Comparison of ENCODE assay signal across 9 cellular contexts in the genomic region with DNA sequence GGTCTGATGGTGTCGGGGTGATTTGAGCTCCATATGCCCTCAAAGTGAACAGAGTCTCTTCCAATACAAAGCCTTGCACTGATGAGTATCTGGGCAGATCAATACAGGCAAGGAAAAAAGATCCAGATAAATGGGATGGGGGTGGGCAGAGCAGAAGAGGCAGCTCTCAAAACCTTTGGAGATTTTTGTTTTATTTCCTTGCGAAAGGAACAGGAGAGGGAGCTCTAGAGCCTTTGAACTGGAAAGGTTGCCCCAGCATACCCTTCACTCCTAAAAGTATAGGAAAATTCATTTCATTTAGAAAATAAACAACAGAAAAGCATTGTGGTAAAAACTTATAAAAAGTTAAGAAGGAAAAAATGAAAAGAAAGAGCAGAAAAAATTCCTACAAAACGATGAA. TPM values are rescaled to one million over a fixed set of nuclear protein-coding genes. Genes with fewer than 3 reads are reported as not detected.
DNase-seq lines count a peak whose midpoint lies in the region; ATAC-seq, FAIRE-seq and TF ChIP-seq lines count a peak whose summit lies in the region.
"Had no signal": no experiment of that assay in that cellular context is flagged by ENCODE, and none has a peak within 500 bp of the region (broad histone marks: within the 10 kb centered on the region; RNA-seq: fewer than 3 reads in every experiment).

No MANE protein-coding gene starts in this region.

- no peak overlapping the region for H2BK20ac ChIP-seq in H1 (ENCODE audit: low read length)

- no peaks in the 10 kb centered on the region for H3K79me2 ChIP-seq in H1 (ENCODE audit: control insufficient read depth in 1 of 2, insufficient read depth in 2 of 2, low read length in 2 of 2)

- 43% methylated on average over 3 of the region's 3 CpGs; no CpG with 5 or more reads in 1 of the 2 experiments for WGBS in H1 (ENCODE audit: extremely low coverage in 1 of 2, insufficient coverage in 1 of 2, insufficient read length in 1 of 2, insufficient replicate concordance in 2 of 2, low coverage in 1 of 2, low lambda C conversion rate in 2 of 2, missing lambda C conversion rate in 1 of 2), 2 experiments
- 45 to 46% methylated on average over 3 of the region's 3 CpGs for WGBS in tibial nerve, 2 donors

- no peak for TF ChIP-seq POLR2A in H1 (IDR thresholded peaks at IDR 0.05; ENCODE audit: control extremely low read depth in 1 of 2, low read depth in 2 of 2, low read length in 2 of 2)
- no peak for TF ChIP-seq POLR2A in tibial nerve (IDR thresholded peaks at IDR 0.05)

- no peak overlapping the region for H4K5ac ChIP-seq in H1 (ENCODE audit: insufficient read length, low read depth, low read length)

- TF ChIP-seq RAD21 in H1 (IDR thresholded peaks at IDR 0.05 in 1 of 2, conservative IDR thresholded peaks at IDR 0.05 in 1 of 2; ENCODE audit: low read depth in 2 of 2, low read length in 2 of 2): peak; percentile 66 to 69

- no peak overlapping the region for H3K9ac ChIP-seq in H1 (replicated peaks in 1 of 4; ENCODE audit: extremely low read depth in 1 of 4, low read depth in 3 of 4, low read length in 3 of 4)

- H2BK12ac ChIP-seq in H1 (ENCODE audit: low read depth, low read length): no peak overlapping the region

- no peak overlapping the region for H2BK5ac ChIP-seq in H1 (ENCODE audit: low read depth, low read length)

- H3K4me1 ChIP-seq in H1 (replicated peaks in 1 of 4; ENCODE audit: control insufficient read depth in 3 of 4, insufficient read depth in 4 of 4, low read length in 3 of 4): peaks cover 0 to 3% (median 1%) of the 10 kb centered on the region in 4 experiments; a peak in 2 of 7 replicates
- H3K4me1 ChIP-seq in tibial nerve: no peaks in the 10 kb centered on the region

- no peak overlapping the region for H3K18ac ChIP-seq in H1 (ENCODE audit: extremely low read depth, low read length)

- no peaks in the 10 kb centered on the region for H3K23me2 ChIP-seq in H1 (ENCODE audit: low read depth, low read length)

- FAIRE-seq in H1 (lab: Jason Lieb, UNC): peak; percentile 80

- no peak overlapping the region for H3K27ac ChIP-seq in H1 (ENCODE audit: low read depth, low read length)
- no peak overlapping the region for H3K27ac ChIP-seq in tibial nerve

- no peak overlapping the region for H2BK120ac ChIP-seq in H1 (replicated peaks; ENCODE audit: low read depth, low read length)

- no peak for DNase-seq in activated T-cell treated with anti-CD3 and anti-CD28 coated beads, Interleukin-2, amount 50 U/mL, for 72 hours
- no peak for DNase-seq in activated T-cell treated with anti-CD3 and anti-CD28 coated beads for 4 hours
- peak; percentile 26 for DNase-seq in NCI-H748 (lab: John Stamatoyannopoulos, UW; ENCODE audit: unreplicated experiment)
- no peak for DNase-seq in H1 (ENCODE audit: low read depth in 1 of 2, low spot score in 2 of 2)
- no peak for DNase-seq in tibial nerve (ENCODE audit: low spot score in 2 of 2)
- DNase-seq in NCI-H1048 (lab: John Stamatoyannopoulos, UW): no peak
- no peak for DNase-seq in mucosa of gallbladder (ENCODE audit: low spot score)
- DNase-seq: activated gamma-delta T cell had no signal

- POLR2A ChIA-PET in H1 (lab: Charles Lee; ENCODE audit: partially characterized antibody): no interaction called here

- H3K79me1 ChIP-seq in H1 (ENCODE audit: low read depth, low read length): no peaks in the 10 kb centered on the region

- H2BK15ac ChIP-seq in H1 (ENCODE audit: low read length): no peak overlapping the region

- H4K20me1 ChIP-seq in H1 (replicated peaks in 1 of 2; ENCODE audit: control insufficient read depth in 1 of 2, insufficient read depth in 2 of 2, low read length in 2 of 2): no peaks in the 10 kb centered on the region

- H3K27me3 ChIP-seq in H1 (replicated peaks in 1 of 4; ENCODE audit: control insufficient read depth in 3 of 4, extremely low read depth in 1 of 4, insufficient read depth in 3 of 4, low read length in 3 of 4): no peaks in the 10 kb centered on the region; a peak in 1 of 7 replicates
- no peaks in the 10 kb centered on the region for H3K27me3 ChIP-seq in tibial nerve

- peak in 2 of 3 experiments; percentile 43 to 54; a peak in 2 of 4 replicates for TF ChIP-seq CTCF in H1 (IDR thresholded peaks at IDR 0.05; ENCODE audit: control extremely low read depth in 1 of 3, insufficient read depth in 1 of 3, low read depth in 1 of 3, low read length in 3 of 3)
- peak in 3 of 5 experiments; percentile 5 to 19 (median 9) for TF ChIP-seq CTCF in tibial nerve (IDR thresholded peaks at IDR 0.05)

- no peak overlapping the region for H4K8ac ChIP-seq in H1 (ENCODE audit: extremely low read depth, insufficient read depth, low read length)

- TF ChIP-seq EP300 in H1 (IDR thresholded peaks at IDR 0.05; ENCODE audit: borderline replicate concordance in 1 of 2, low read depth in 2 of 2, low read length in 2 of 2): no peak
- TF ChIP-seq EP300 in tibial nerve (IDR thresholded peaks at IDR 0.05): no peak

- H3K9me3 Mint-ChIP-seq in activated T-cell treated with anti-CD3 and anti-CD28 coated beads, Interleukin-2, amount 50 U/mL, for 72 hours: no peaks in the 10 kb centered on the region

- H4K91ac ChIP-seq in H1 (replicated peaks; ENCODE audit: insufficient read length, low read length): no peak overlapping the region

- H3K27me3 Mint-ChIP-seq in activated T-cell treated with anti-CD3 and anti-CD28 coated beads, Interleukin-2, amount 50 U/mL, for 72 hours (ENCODE audit: low read depth): peaks cover 10% of the 10 kb centered on the region

- CTCF ChIA-PET in H1 (lab: Charles Lee; ENCODE audit: partially characterized antibody): interaction anchor here (0.7 to 2.8 kb wide), 54 partner anchors 9 to 450 kb away, joined by 3 to 21 read pairs (median 4); no protein-coding TSS in a partner anchor

- peak overlapping the region; percentile 78 for H3K27ac Mint-ChIP-seq in activated T-cell treated with anti-CD3 and anti-CD28 coated beads, Interleukin-2, amount 50 U/mL, for 72 hours

- no peak overlapping the region for H3K4me3 Mint-ChIP-seq in activated T-cell treated with anti-CD3 and anti-CD28 coated beads, Interleukin-2, amount 50 U/mL, for 72 hours

- H3K36me3 ChIP-seq in H1 (ENCODE audit: control insufficient read depth in 2 of 4, insufficient read depth in 4 of 4, low read length in 3 of 4) (no peaks in the 10 kb centered on the region), tibial nerve (no peaks in the 10 kb centered on the region)

- H3K4me1 Mint-ChIP-seq in activated T-cell treated with anti-CD3 and anti-CD28 coated beads, Interleukin-2, amount 50 U/mL, for 72 hours (ENCODE audit: low read depth): no peaks in the 10 kb centered on the region

- no peak overlapping the region for H3K14ac ChIP-seq in H1 (ENCODE audit: insufficient read length)

- H3K4ac ChIP-seq in H1 (replicated peaks; ENCODE audit: insufficient read length, low read depth, low read length): no peak overlapping the region

- peaks cover 0 to 3% of the 10 kb centered on the region in 2 donors for H3K36me3 Mint-ChIP-seq in activated T-cell treated with anti-CD3 and anti-CD28 coated beads, Interleukin-2, amount 50 U/mL, for 72 hours (ENCODE audit: insufficient read depth in 2 of 2)

- no peak overlapping the region for H3K4me2 ChIP-seq in H1 (ENCODE audit: insufficient read depth in 1 of 2, low read depth in 2 of 2, low read length in 2 of 2)

- H3K4me3 ChIP-seq in H1 (ENCODE audit: extremely low read depth in 1 of 4, insufficient read depth in 2 of 4, low read depth in 3 of 4, low read length in 4 of 4) (no peak overlapping the region), tibial nerve (no peak overlapping the region)

- no peak overlapping the region for H3K23ac ChIP-seq in H1 (ENCODE audit: insufficient read length)

- no peak overlapping the region for H3K56ac ChIP-seq in H1 (replicated peaks; ENCODE audit: insufficient read length, low read depth, low read length)

- H2AFZ ChIP-seq in H1 (ENCODE audit: low read length): 0 out of 2 replicates have a peak overlapping the region, but pooled peaks have one; percentile 45

- H2AK5ac ChIP-seq in H1 (ENCODE audit: low read depth, low read length): no peak overlapping the region

- no peak for ATAC-seq in activated T-cell treated with anti-CD3 and anti-CD28 coated beads, Interleukin-2, amount 50 U/mL, for 72 hours (replicated peaks in 1 of 2)
- ATAC-seq in HG03097 (IDR thresholded peaks at IDR 0.05; ENCODE audit: low FRiP score, unreplicated experiment): no peak

- H3K9me3 ChIP-seq in H1 (ENCODE audit: insufficient read depth in 2 of 2, low read depth in 1 of 2, low read length in 1 of 2): no peaks in the 10 kb centered on the region
- H3K9me3 ChIP-seq in tibial nerve: peaks cover 0 to 7% (median 0%) of the 10 kb centered on the region in 4 donors

TF ChIP-seq in H1, 55 proteins besides CTCF, POLR2A, EP300 and RAD21:
- TF ChIP-seq CTBP2 (IDR thresholded peaks at IDR 0.05; ENCODE audit: borderline replicate concordance, insufficient read depth, insufficient read length, low read length) (no peak), BCL11A (IDR thresholded peaks at IDR 0.05; ENCODE audit: low read depth in 2 of 2, low read length in 2 of 2) (no peak), KDM4A (IDR thresholded peaks at IDR 0.05; ENCODE audit: low read depth, low read length, severe bottlenecking) (no peak), SIN3A (conservative IDR thresholded peaks at IDR 0.05 in 1 of 2, IDR thresholded peaks at IDR 0.05 in 1 of 2; ENCODE audit: low read depth in 1 of 2, low read length in 2 of 2) (no peak)

RNA-seq across cellular contexts. Expression of a gene that starts 31.4 kb away (rescaled TPM):
- total RNA-seq in activated T-cell treated with anti-CD3 and anti-CD28 coated beads, Interleukin-2, amount 50 U/mL, for 72 hours: not detected
- total RNA-seq in H1 (2021; fragmentation: NEBNext Ultra II Directional; extraction: Animal tissue kit (Norgen Biotek cat#: 25700)): 0.11 TPM in 1 of 2 replicates, not detected in the other
- 0.79 and 0.93 TPM in 2 replicates for polyA plus RNA-seq in H1 (2011; rRNA removed)
- polyA plus RNA-seq in H1 (2011; cell fraction: cytosol; rRNA removed): 0.81 TPM
- polyA plus RNA-seq in H1 (2011; cell fraction: nucleus; rRNA removed): 0.68 TPM
- 0.57 to 1.3 TPM (median 0.75 TPM) in 4 replicates for polyA plus RNA-seq in H1 (2012, experiment 1 of 2)
- 0.79 TPM for polyA plus RNA-seq in H1 (2012, experiment 2 of 2)
- 1.0 TPM for polyA plus RNA-seq in H1 (2013, experiment 1 of 2)
- 0.99 TPM for polyA plus RNA-seq in H1 (2013, experiment 2 of 2)
- 0.20 and 0.35 TPM in 2 replicates for polyA minus RNA-seq in H1 (2011; rRNA and poly(A)+ RNA removed)
- 1.8 TPM for polyA minus RNA-seq in H1 (2011; cell fraction: cytosol; rRNA and poly(A)+ RNA removed)
- polyA minus RNA-seq in H1 (2011; cell fraction: nucleus; rRNA and poly(A)+ RNA removed): 1.2 TPM
- total RNA-seq in tibial nerve (1 to 10 TPM in 1 of 4 donors, under 1 TPM in 1, not detected in 2; 0.21 to 1.3 TPM), mucosa of gallbladder (not detected)
